24 cellular contexts compared by ENCODE assay signal in the genomic region with DNA sequence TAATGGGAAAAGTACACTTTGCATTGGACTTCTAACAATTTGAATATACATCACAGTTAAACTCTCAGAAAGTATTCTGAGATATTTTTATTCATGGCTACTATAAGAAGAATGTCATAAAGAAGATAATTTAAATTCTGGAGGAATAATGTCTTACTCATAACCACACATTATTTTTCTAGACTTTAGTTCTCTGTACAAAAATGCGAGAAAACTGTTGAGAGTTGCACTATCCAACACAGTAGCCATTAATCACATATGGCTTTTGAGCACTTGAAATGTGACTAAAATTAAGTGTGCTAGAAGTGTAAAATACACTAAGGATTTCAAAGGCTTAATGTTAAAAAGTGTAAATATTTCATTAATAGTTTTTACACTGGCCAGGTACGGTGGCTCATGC. TPM values are rescaled to one million over a fixed set of nuclear protein-coding genes. Genes with fewer than 3 reads are reported as not detected.
"Had no signal": no experiment of that assay in that cellular context is flagged by ENCODE, and none has a peak within 500 bp of the region (broad histone marks: within the 10 kb centered on the region; RNA-seq: fewer than 3 reads in every experiment).

No MANE protein-coding gene starts in this region.

- H3K4me3 ChIP-seq: hepatocyte, left lung, lung, smooth muscle cell, thoracic aorta had no signal

- H3K4me2 ChIP-seq: hepatocyte, smooth muscle cell had no signal

- H3K27ac ChIP-seq: hepatocyte, left lung, thoracic aorta had no signal

- H3K36me3 ChIP-seq: left lung, thoracic aorta had no signal

- ATAC-seq: activated CD8-positive, alpha-beta T cell treated with anti-CD3 and anti-CD28 coated beads, Interleukin-2, amount 10 ng/mL, durations not matched to agents 7 days and 5 days; activated naive CD8-positive, alpha-beta T cell treated with anti-CD3 and anti-CD28 coated beads, Interleukin-2, amount 50 U/mL, for 24 hours; stimulated activated naive B cell treated with anti-CD40 and anti-IgM and Interleukin-4, amounts not matched to agents 10 μg/mL and 1 μg/mL and 100 μg/mL, for 72 hours had no signal

- H3K27ac Mint-ChIP-seq: activated CD8-positive, alpha-beta T cell treated with anti-CD3 and anti-CD28 coated beads, Interleukin-2, amount 10 ng/mL, durations not matched to agents 7 days and 5 days; activated naive CD8-positive, alpha-beta T cell treated with anti-CD3 and anti-CD28 coated beads, Interleukin-2, amount 50 U/mL, for 24 hours; activated T-helper 1 cell treated with anti-CD3 and anti-CD28 coated beads, Interleukin-12 subunit alpha, Interleukin-12 subunit beta, Interleukin-2, Interleukin-4 antibody, amounts not matched to agents 30 ng/mL and 10 ng/mL and 1 ng/mL, durations not matched to agents 14 hours and 24 hours and 36 hours; immature natural killer cell; naive B cell; stimulated activated naive B cell treated with anti-CD40 and anti-IgM and Interleukin-4, amounts not matched to agents 10 μg/mL and 1 μg/mL and 100 μg/mL, for 72 hours had no signal

- H3K27me3 ChIP-seq: hepatocyte, left lung had no signal

- H3K4me1 ChIP-seq: left lung had no signal

- H3K36me3 Mint-ChIP-seq: immature natural killer cell; naive B cell; stimulated activated naive B cell treated with anti-CD40 and anti-IgM and Interleukin-4, amounts not matched to agents 10 μg/mL and 1 μg/mL and 100 μg/mL, for 72 hours had no signal

- H3K9me3 Mint-ChIP-seq: activated naive CD8-positive, alpha-beta T cell treated with anti-CD3 and anti-CD28 coated beads, Interleukin-2, amount 50 U/mL, for 24 hours; activated T-helper 1 cell treated with anti-CD3 and anti-CD28 coated beads, Interleukin-12 subunit alpha, Interleukin-12 subunit beta, Interleukin-2, Interleukin-4 antibody, amounts not matched to agents 30 ng/mL and 10 ng/mL and 1 ng/mL, durations not matched to agents 14 hours and 24 hours and 36 hours; immature natural killer cell; naive B cell; stimulated activated naive B cell treated with anti-CD40 and anti-IgM and Interleukin-4, amounts not matched to agents 10 μg/mL and 1 μg/mL and 100 μg/mL, for 72 hours had no signal

- H3K4me3 Mint-ChIP-seq: activated CD8-positive, alpha-beta T cell treated with anti-CD3 and anti-CD28 coated beads, Interleukin-2, amount 10 ng/mL, durations not matched to agents 7 days and 5 days; activated naive CD8-positive, alpha-beta T cell treated with anti-CD3 and anti-CD28 coated beads, Interleukin-2, amount 50 U/mL, for 24 hours; activated T-helper 1 cell treated with anti-CD3 and anti-CD28 coated beads, Interleukin-12 subunit alpha, Interleukin-12 subunit beta, Interleukin-2, Interleukin-4 antibody, amounts not matched to agents 30 ng/mL and 10 ng/mL and 1 ng/mL, durations not matched to agents 14 hours and 24 hours and 36 hours; immature natural killer cell; naive B cell; stimulated activated naive B cell treated with anti-CD40 and anti-IgM and Interleukin-4, amounts not matched to agents 10 μg/mL and 1 μg/mL and 100 μg/mL, for 72 hours had no signal

- H3K9me3 ChIP-seq: left lung, thoracic aorta had no signal

- H3K4me1 Mint-ChIP-seq: activated naive CD8-positive, alpha-beta T cell treated with anti-CD3 and anti-CD28 coated beads, Interleukin-2, amount 50 U/mL, for 24 hours; immature natural killer cell; naive B cell; stimulated activated naive B cell treated with anti-CD40 and anti-IgM and Interleukin-4, amounts not matched to agents 10 μg/mL and 1 μg/mL and 100 μg/mL, for 72 hours had no signal

- H3K27me3 Mint-ChIP-seq: activated naive CD8-positive, alpha-beta T cell treated with anti-CD3 and anti-CD28 coated beads, Interleukin-2, amount 50 U/mL, for 24 hours; naive B cell had no signal

- DNase-seq: activated CD4-positive, alpha-beta T cell treated with anti-CD3 and anti-CD28 coated beads for 1 hour; activated CD4-positive, alpha-beta T cell treated with anti-CD3 and anti-CD28 coated beads, Interleukin-2, amount 50 U/mL, for 1 hour; activated CD8-positive, alpha-beta T cell treated with anti-CD3 and anti-CD28 coated beads, Interleukin-2, amount 10 ng/mL, durations not matched to agents 7 days and 5 days; activated gamma-delta T cell; activated naive CD4-positive, alpha-beta T cell treated with anti-CD3 and anti-CD28 coated beads, Interleukin-2, amount 50 U/mL, for 16 hours; activated naive CD8-positive, alpha-beta T cell treated with anti-CD3 and anti-CD28 coated beads, Interleukin-2, amount 50 U/mL, for 24 hours; aorta; cerebellar nuclear complex; cortex of kidney; immature natural killer cell; left lung; naive B cell; posterior cingulate gyrus; stimulated activated CD4-positive, alpha-beta T cell treated with anti-CD3 and anti-CD28 coated beads, Interleukin-15, amount 100 ng/mL, for 24 hours; stimulated activated CD8-positive, alpha-beta memory T cell treated with anti-CD3 and anti-CD28 coated beads, Interleukin-4, amount 100 ng/mL, for 48 hours; stimulated activated naive B cell treated with anti-CD40 and anti-IgM and Interleukin-4, amounts not matched to agents 10 μg/mL and 1 μg/mL and 100 μg/mL, for 72 hours; T-helper 9 cell had no signal

- FAIRE-seq: bronchial epithelial cell had no signal

RNA-seq across cellular contexts. Expression of a gene that starts 53.8 kb away (rescaled TPM):
- total RNA-seq: activated T-helper 1 cell treated with anti-CD3 and anti-CD28 coated beads, Interleukin-12 subunit alpha, Interleukin-12 subunit beta, Interleukin-2, Interleukin-4 antibody, amounts not matched to agents 30 ng/mL and 10 ng/mL and 1 ng/mL, durations not matched to agents 14 hours and 24 hours and 36 hours; T-helper 1 cell treated with Interleukin-12 subunit alpha and Interleukin-12 subunit beta and Interleukin-4 antibody, amounts not matched to agents 30 ng/mL and 1 ng/mL, for 36 hours; thoracic aorta had no signal
- polyA plus RNA-seq: hepatocyte, smooth muscle cell had no signal
